In genomic region chr2:101828267-101829017, GRCh38 we compare ENCODE assay signal across 11 cellular contexts.
DNase-seq lines count a peak whose midpoint lies in the region; ATAC-seq, FAIRE-seq and TF ChIP-seq lines count a peak whose summit lies in the region.
"Had no signal": no experiment of that assay in that cellular context is flagged by ENCODE, and none has a peak within 500 bp of the region (broad histone marks: within the 10 kb centered on the region; RNA-seq: fewer than 3 reads in every experiment).

No MANE protein-coding gene starts in this region.

- TF ChIP-seq EP300 in HepG2 (IDR thresholded peaks at IDR 0.05; ENCODE audit: low read depth in 2 of 2, low read length in 2 of 2), result no peak
- TF ChIP-seq EP300 in HepG2 (CRISPR knock-in tag; IDR thresholded peaks at IDR 0.05; ENCODE audit: borderline replicate concordance), result no peak

- peaks cover 12% of the 10 kb centered on the region; the same call in 1 of the 2 replicates for H4K20me1 ChIP-seq in HepG2 (ENCODE audit: insufficient read depth, low read length)

- no peak for TF ChIP-seq CTCF in HepG2 (CRISPR knock-in tag; IDR thresholded peaks at IDR 0.05)
- no peak for TF ChIP-seq CTCF in right lobe of liver (IDR thresholded peaks at IDR 0.05)
- no peak for TF ChIP-seq CTCF in heart right ventricle (IDR thresholded peaks at IDR 0.05)
- no peak for TF ChIP-seq CTCF in uterus (IDR thresholded peaks at IDR 0.05)

- H3K36me3 ChIP-seq in HepG2 (replicated peaks in 1 of 2; ENCODE audit: control insufficient read depth in 1 of 2, insufficient read depth in 2 of 2, low read length in 2 of 2), result peaks cover 38 to 79% of the 10 kb centered on the region in 2 experiments
- peaks cover 0 to 26% (median 0%) of the 10 kb centered on the region in 4 donors for H3K36me3 ChIP-seq in right lobe of liver
- peaks cover 0 to 86% (median 8%) of the 10 kb centered on the region in 9 donors for H3K36me3 ChIP-seq in heart right ventricle
- H3K36me3 ChIP-seq in uterus, result no peaks in the 10 kb centered on the region

- TF ChIP-seq RAD21 in HepG2 (CRISPR knock-in tag; IDR thresholded peaks at IDR 0.05), result no peak

- no peak for FAIRE-seq in HepG2 (lab: Jason Lieb, UNC)
- FAIRE-seq: islet of Langerhans had no signal

- DNase-seq in HepG2 (ENCODE audit: low spot score) (no peak), right lobe of liver (no peak), heart right ventricle (no peak), uterus (no peak), NCI-H2107 (lab: John Stamatoyannopoulos, UW) (no peak), iPS-NIHi7 (ENCODE audit: extremely low spot score) (no peak)
- DNase-seq: dermis blood vessel endothelial cell; stimulated activated naive CD4-positive, alpha-beta T cell treated with Interleukin-2 at 50 U/mL for 16 hours had no signal

- POLR2A ChIA-PET in HepG2 (lab: Yijun Ruan, JAX), result no interaction called here

- peaks cover 51% of the 10 kb centered on the region for H3K4me1 Mint-ChIP-seq in activated T-helper 17 cell treated with anti-CD3 and anti-CD28 coated beads, Interleukin-2, amount 50 U/mL, for 72 hours

- no peaks in the 10 kb centered on the region for H3K27me3 Mint-ChIP-seq in activated T-helper 17 cell treated with anti-CD3 and anti-CD28 coated beads, Interleukin-2, amount 50 U/mL, for 72 hours

- peak overlapping the region; percentile 58 for H3K4me3 Mint-ChIP-seq in activated T-helper 17 cell treated with anti-CD3 and anti-CD28 coated beads, Interleukin-2, amount 50 U/mL, for 72 hours

- peaks cover 52% of the 10 kb centered on the region for H3K79me2 ChIP-seq in HepG2 (ENCODE audit: insufficient read depth, low read length)

- H3K4me2 ChIP-seq in HepG2 (ENCODE audit: low read depth, low read length), result no peak overlapping the region

- no TSS peak for BruUV-seq in HepG2 (replicated peaks; lab: Mats Ljungman, UMichigan)

- peaks cover 81% of the 10 kb centered on the region for H3K36me3 Mint-ChIP-seq in activated T-helper 17 cell treated with anti-CD3 and anti-CD28 coated beads, Interleukin-2, amount 50 U/mL, for 72 hours (ENCODE audit: low read depth)

- H3K27me3 ChIP-seq in HepG2 (ENCODE audit: control insufficient read depth in 1 of 2, insufficient read depth in 2 of 2, low read length in 2 of 2) (no peaks in the 10 kb centered on the region), right lobe of liver (no peaks in the 10 kb centered on the region), heart right ventricle (no peaks in the 10 kb centered on the region), uterus (no peaks in the 10 kb centered on the region)

- TF ChIP-seq POLR2A in HepG2 (IDR thresholded peaks at IDR 0.05; ENCODE audit: insufficient read depth in 1 of 2, low read depth in 2 of 2, low read length in 2 of 2) (no peak), right lobe of liver (IDR thresholded peaks at IDR 0.05) (no peak), uterus (IDR thresholded peaks at IDR 0.05) (no peak)

- H3K4me1 ChIP-seq in HepG2 (ENCODE audit: insufficient read depth, low read length), result peaks cover 55% of the 10 kb centered on the region
- H3K4me1 ChIP-seq in right lobe of liver, result peaks cover 0 to 16% (median 7%) of the 10 kb centered on the region in 4 donors
- H3K4me1 ChIP-seq in heart right ventricle, result peaks cover 18 to 79% (median 68%) of the 10 kb centered on the region in 9 donors
- H3K4me1 ChIP-seq in uterus, result peaks cover 5 to 9% of the 10 kb centered on the region in 2 donors

- peak overlapping the region; percentile 61 for H3K27ac Mint-ChIP-seq in activated T-helper 17 cell treated with anti-CD3 and anti-CD28 coated beads, Interleukin-2, amount 50 U/mL, for 72 hours

- in situ Hi-C loops in HepG2 (cut with HindIII; ENCODE audit: extremely low pct_ligation_motif_present, low pct_unique_long_range_greater_than_20kb), result no loop called here

- CTCF ChIA-PET in HepG2 (lab: Yijun Ruan, JAX; ENCODE audit: low intra/inter-chr PET ratio, low total read pairs), result no interaction called here

- 80% methylated on average over 8 of the region's 8 CpGs for WGBS in HepG2 (ENCODE audit: low lambda C conversion rate)
- 42% methylated on average over 8 of the region's 8 CpGs for WGBS in right lobe of liver (ENCODE audit: insufficient coverage, low coverage, low lambda C conversion rate, missing lambda C conversion rate)
- 40 to 44% methylated on average over 8 of the region's 8 CpGs for WGBS in heart right ventricle, 2 donors

- no peaks in the 10 kb centered on the region for H3K9me3 Mint-ChIP-seq in activated T-helper 17 cell treated with anti-CD3 and anti-CD28 coated beads, Interleukin-2, amount 50 U/mL, for 72 hours

- H3K9me3 ChIP-seq in HepG2 (ENCODE audit: low read length), result no peaks in the 10 kb centered on the region
- H3K9me3 ChIP-seq in right lobe of liver, result no peaks in the 10 kb centered on the region
- H3K9me3 ChIP-seq in heart right ventricle, result no peaks in the 10 kb centered on the region
- H3K9me3 ChIP-seq in uterus, result no peaks in the 10 kb centered on the region

- ATAC-seq in HepG2 (no peak), right lobe of liver (no peak), heart right ventricle (peak in 6 of 8 donors; percentile 12 to 69 (median 42)), HG02981 (IDR thresholded peaks at IDR 0.05; ENCODE audit: unreplicated experiment) (no peak)
- ATAC-seq in activated T-helper 17 cell treated with anti-CD3 and anti-CD28 coated beads, Interleukin-2, amount 50 U/mL, for 72 hours (replicated peaks), result peak; percentile 39

- intact Hi-C loops in HepG2 (cut with micrococcal nuclease; ENCODE audit: unreplicated experiment) (loop anchor here (10.0 kb wide), 1 partner anchor 484 kb away; no protein-coding TSS in a partner anchor), right lobe of liver (cut with DNase I) (no loop called here), heart right ventricle (cut with DNase I) (loop anchor here in 9 of 10 donors (2.0 to 10.0 kb wide), 8 partner anchors 36 to 311 kb away; partner anchors contain the start of gene MAP4K4 (in 5 of the 9)), uterus (cut with DNase I; ENCODE audit: low total_unique reads) (loop anchor here (5.0 to 10.0 kb wide), 2 partner anchors 131 to 984 kb away; partner anchors contain the start of gene MAP4K4)

- H3K4me3 ChIP-seq in HepG2 (replicated peaks in 1 of 3; ENCODE audit: insufficient read depth in 1 of 3, low read depth in 2 of 3, low read length in 3 of 3), result no peak overlapping the region
- no peak overlapping the region for H3K4me3 ChIP-seq in right lobe of liver
- H3K4me3 ChIP-seq in heart right ventricle, result no peak overlapping the region
- no peak overlapping the region for H3K4me3 ChIP-seq in uterus

- no peak overlapping the region for H3K9ac ChIP-seq in HepG2 (ENCODE audit: insufficient read depth, low read depth, low read length)

- H3K27ac ChIP-seq in HepG2 (ENCODE audit: extremely low read length, insufficient read depth, low read length), result no peak overlapping the region
- H3K27ac ChIP-seq in right lobe of liver, result no peak overlapping the region
- peak overlapping the region; percentile 16 to 76 (median 56) for H3K27ac ChIP-seq in heart right ventricle
- H3K27ac ChIP-seq in uterus, result peak overlapping the region; percentile 57 to 68

- no peak overlapping the region for H2AFZ ChIP-seq in HepG2 (ENCODE audit: low read length)

TF ChIP-seq in HepG2, 621 proteins besides CTCF, POLR2A, EP300 and RAD21:
- TF ChIP-seq ZBTB33 (CRISPR knock-in tag; IDR thresholded peaks at IDR 0.05) (peak; percentile 79; the same call in 1 of the 2 replicates), FOXA3 (CRISPR knock-in tag; IDR thresholded peaks at IDR 0.05) (peak; percentile 18; the same call in 1 of the 2 replicates), SAP130 (CRISPR knock-in tag; IDR thresholded peaks at IDR 0.05; ENCODE audit: low read depth) (peak; percentile 17; the same call in 1 of the 2 replicates), ETV5 (CRISPR knock-in tag; IDR thresholded peaks at IDR 0.05; ENCODE audit: borderline replicate concordance) (0 out of 2 replicates have a peak, but pooled peaks have one; percentile 15), ZNF670 (CRISPR knock-in tag; IDR thresholded peaks at IDR 0.05; ENCODE audit: borderline replicate concordance) (no peak), GATAD2A (CRISPR knock-in tag; IDR thresholded peaks at IDR 0.05) (peak; percentile 28; the same call in 1 of the 2 replicates), CCDC6 (CRISPR knock-in tag; IDR thresholded peaks at IDR 0.05) (no peak), POLR2AphosphoS5 (IDR thresholded peaks at IDR 0.05; ENCODE audit: low read depth, low read length) (0 out of 2 replicates have a peak, but pooled peaks have one; percentile 26)
TF ChIP-seq in HepG2: peak in this region for 6.

Comparison
In these comparisons a context has a peak if more than half of its experiments do, and no peak if none do; other contexts are left out.
1. intact Hi-C loops: an anchor here in HepG2 (10.0 kb wide), heart right ventricle (2.0 to 10.0 kb wide) and uterus (5.0 to 10.0 kb wide); none called in right lobe of liver.
2. ATAC-seq: peak in activated T-helper 17 cell treated with anti-CD3 and anti-CD28 coated beads, Interleukin-2, amount 50 U/mL, for 72 hours (single experiment) and heart right ventricle (6 of 8); none in HepG2 (single experiment), right lobe of liver (0 of 4) and HG02981 (single experiment).
3. H3K27ac ChIP-seq: peak in heart right ventricle (10 of 10) and uterus (2 of 2); none in HepG2 (single experiment) and right lobe of liver (0 of 3).